8 cellular contexts compared by ENCODE assay signal in the genomic region with DNA sequence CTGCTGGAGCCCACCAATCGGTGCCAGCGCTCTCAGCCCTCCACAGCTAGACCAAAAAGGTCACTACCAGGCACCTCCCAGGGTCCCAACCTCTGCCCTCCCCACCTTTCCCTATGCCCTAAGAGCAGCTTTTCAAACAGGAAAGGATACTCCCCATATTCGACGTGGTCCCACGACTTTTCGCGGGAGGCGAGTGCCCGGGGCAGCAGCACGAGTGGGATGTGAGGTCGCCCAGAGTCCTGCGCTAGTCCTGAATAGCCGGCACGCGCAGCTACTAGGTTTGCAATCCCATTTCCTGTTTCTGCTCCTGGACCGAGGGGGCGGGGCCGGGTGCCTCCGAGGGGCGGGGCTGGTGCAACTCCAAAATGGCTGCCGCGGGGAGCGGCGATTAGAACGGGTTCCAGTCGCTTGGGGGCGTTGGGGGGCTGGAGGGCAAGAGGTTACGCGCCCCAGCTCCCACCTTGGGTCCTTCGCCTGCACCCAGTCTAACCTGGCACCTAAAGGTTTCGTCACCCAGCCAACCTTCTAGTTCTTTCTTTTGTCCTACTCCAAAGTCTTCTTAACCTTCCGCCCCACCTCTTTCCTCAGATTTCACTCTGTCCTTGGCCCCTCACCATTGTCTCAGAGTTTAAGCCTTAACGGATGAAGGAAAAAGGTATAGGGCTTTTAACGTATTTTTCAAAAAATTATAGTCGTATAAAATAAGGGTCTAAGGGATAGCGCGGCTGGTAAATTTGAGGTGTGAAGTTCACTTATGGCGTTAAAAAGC.
DNase-seq lines count a peak whose midpoint lies in the region; ATAC-seq and TF ChIP-seq lines count a peak whose summit lies in the region.

No MANE protein-coding gene starts in this region.

- H3K9me2 ChIP-seq in OCI-LY7 (ENCODE audit: insufficient read depth, low read length) = no peaks in the 10 kb centered on the region

- H3K4me2 ChIP-seq in OCI-LY7 (ENCODE audit: low read length) = no peak overlapping the region

- H2AFZ ChIP-seq in OCI-LY7 (ENCODE audit: low read length) = no peak overlapping the region

- no peaks in the 10 kb centered on the region for H3K27me3 ChIP-seq in esophagus squamous epithelium
- peaks cover 5% of the 10 kb centered on the region for H3K27me3 ChIP-seq in WERI-Rb-1 (ENCODE audit: insufficient read depth, low read depth, severe bottlenecking)

- H3K9me3 ChIP-seq in esophagus squamous epithelium (no peaks in the 10 kb centered on the region), OCI-LY7 (ENCODE audit: low read length) (no peaks in the 10 kb centered on the region), WERI-Rb-1 (ENCODE audit: severe bottlenecking) (no peaks in the 10 kb centered on the region)

- no TSS peak for BruUV-seq in OCI-LY7 (replicated peaks; lab: Mats Ljungman, UMichigan)

- no peaks in the 10 kb centered on the region for H4K20me1 ChIP-seq in OCI-LY7 (ENCODE audit: insufficient read depth, low read length)

- H3K79me2 ChIP-seq in OCI-LY7 (ENCODE audit: insufficient read depth, low read depth, low read length) = no peaks in the 10 kb centered on the region

- ATAC-seq in HG03565 (IDR thresholded peaks at IDR 0.05; ENCODE audit: unreplicated experiment) = no peak

- TF ChIP-seq CTCF in esophagus squamous epithelium (IDR thresholded peaks at IDR 0.05) (no peak), OCI-LY7 (conservative IDR thresholded peaks at IDR 0.05; ENCODE audit: low read length) (no peak), WERI-Rb-1 (IDR thresholded peaks at IDR 0.05; ENCODE audit: low read depth, low read length) (no peak)

- CTCF ChIA-PET in OCI-LY7 (lab: Charles Lee; ENCODE audit: unreplicated experiment) = no interaction called here

- no peaks in the 10 kb centered on the region for H3K36me3 ChIP-seq in esophagus squamous epithelium
- no peaks in the 10 kb centered on the region for H3K36me3 ChIP-seq in OCI-LY7 (ENCODE audit: insufficient read depth, low read length)
- no peaks in the 10 kb centered on the region for H3K36me3 ChIP-seq in WERI-Rb-1

- DNase-seq in DMS114 treated with DMSO at 0.1 percent for 48 hours (lab: John Stamatoyannopoulos, UW; ENCODE audit: unreplicated experiment) (peak; percentile 11), NCI-H345 (lab: John Stamatoyannopoulos, UW) (peak; percentile 81), esophagus squamous epithelium (lab: John Stamatoyannopoulos, UW) (no peak), posterior vena cava (ENCODE audit: low spot score) (peak; percentile 81), OCI-LY7 (ENCODE audit: low spot score) (no peak), WERI-Rb-1 (no peak)
- no peak for DNase-seq in activated CD4-positive, CD25-positive, alpha-beta regulatory T cell treated with anti-CD3 and anti-CD28 coated beads, Interleukin-2, amount 50 U/mL, for 72 hours

- 64 to 79% methylated on average over 7 to 20 of the region's 38 CpGs for WGBS in esophagus squamous epithelium, 2 donors

- POLR2A ChIA-PET in OCI-LY7 (lab: Charles Lee) = interaction anchor here (0.5 kb wide), 1 partner anchor 758 kb away, joined by 3 read pairs; no protein-coding TSS in a partner anchor

- H3K4me3 ChIP-seq in esophagus squamous epithelium (peak overlapping the region; percentile 28 to 47 (median 34)), OCI-LY7 (ENCODE audit: low read depth, low read length, poor library complexity, severe bottlenecking) (no peak overlapping the region), WERI-Rb-1 (ENCODE audit: low read depth, low read length) (no peak overlapping the region)

- H3K4me1 ChIP-seq in esophagus squamous epithelium (no peaks in the 10 kb centered on the region), OCI-LY7 (ENCODE audit: insufficient read depth, low read length, poor library complexity, severe bottlenecking) (no peaks in the 10 kb centered on the region)

- no peak for TF ChIP-seq POLR2A in esophagus squamous epithelium (IDR thresholded peaks at IDR 0.05)

- H3K27ac ChIP-seq in esophagus squamous epithelium (no peak overlapping the region), OCI-LY7 (ENCODE audit: low read depth, low read length, poor library complexity, severe bottlenecking) (no peak overlapping the region), WERI-Rb-1 (no peak overlapping the region)

- intact Hi-C loops in esophagus squamous epithelium (cut with DNase I) = no loop called here
- intact Hi-C loops in posterior vena cava (cut with DNase I) = no loop called here
- intact Hi-C loops in OCI-LY7 (cut with micrococcal nuclease; ENCODE audit: unreplicated experiment) = no loop called here

Comparison
In these comparisons a context has a peak if more than half of its experiments do, and no peak if none do; other contexts are left out.
1. DNase-seq: peak in DMS114 treated with DMSO at 0.1 percent for 48 hours (single experiment), NCI-H345 (single experiment) and posterior vena cava (single experiment); none in esophagus squamous epithelium (single experiment), activated CD4-positive, CD25-positive, alpha-beta regulatory T cell treated with anti-CD3 and anti-CD28 coated beads, Interleukin-2, amount 50 U/mL, for 72 hours (single experiment), OCI-LY7 (single experiment) and WERI-Rb-1 (single experiment).
2. H3K4me3 ChIP-seq: peak in esophagus squamous epithelium (4 of 4); none in OCI-LY7 (single experiment) and WERI-Rb-1 (single experiment).